Comparison of ENCODE assay signal across 8 cellular contexts in genomic region chr17:2396568-2397246, GRCh38. TPM values are rescaled to one million over a fixed set of nuclear protein-coding genes. Genes with fewer than 3 reads are reported as not detected.
DNase-seq lines count a peak whose midpoint lies in the region; ATAC-seq and TF ChIP-seq lines count a peak whose summit lies in the region.

No MANE protein-coding gene starts in this region.

- DNase-seq in NCI-H1417 (lab: John Stamatoyannopoulos, UW) (peak; percentile 36 to 76 (median 68)), NCI-H1417 treated with DMSO at 0.1 percent for 48 hours (lab: John Stamatoyannopoulos, UW) (no peak), NCI-H1048 (lab: John Stamatoyannopoulos, UW) (peak; percentile 93), WERI-Rb-1 (peak; percentile 97), dermis blood vessel endothelial cell (peak; percentile 93), left colon (peak; percentile 90 to 98), NCI-H128 (lab: John Stamatoyannopoulos, UW; ENCODE audit: unreplicated experiment) (no peak)
- DNase-seq in stimulated activated CD4-positive, alpha-beta T cell treated with anti-CD3 and anti-CD28 coated beads, Interleukin-12 subunit alpha, Interleukin-12 subunit beta, amount 100 ng/mL, for 48 hours (ENCODE audit: low read depth in 2 of 3, low spot score in 1 of 3) = peak in 2 of 3 donors; percentile 47 to 53

- no peaks in the 10 kb centered on the region for H3K9me3 ChIP-seq in WERI-Rb-1 (ENCODE audit: severe bottlenecking)

- peak overlapping the region; percentile 56 for H3K27ac ChIP-seq in WERI-Rb-1

- no peaks in the 10 kb centered on the region for H3K36me3 ChIP-seq in WERI-Rb-1

- H3K4me3 ChIP-seq in WERI-Rb-1 (ENCODE audit: low read depth, low read length) = peak overlapping the region; percentile 22

- ATAC-seq in left colon = peak; percentile 28

- intact Hi-C loops in left colon (cut with DNase I, micrococcal nuclease) = no loop called here

- no peak for TF ChIP-seq CTCF in WERI-Rb-1 (IDR thresholded peaks at IDR 0.05; ENCODE audit: low read depth, low read length)

- H3K27me3 ChIP-seq in WERI-Rb-1 (ENCODE audit: insufficient read depth, low read depth, severe bottlenecking) = no peaks in the 10 kb centered on the region

RNA-seq across cellular contexts. Expression of gene MNT, which starts 4.2 kb away (rescaled TPM):
- total RNA-seq in dermis blood vessel endothelial cell (3.9 and 5.1 TPM in 2 replicates), left colon (10 to 100 TPM; 22.3 to 25.6 TPM)

RNA-seq across cellular contexts. Expression of gene SGSM2, which starts 59.4 kb away (rescaled TPM):
- total RNA-seq in dermis blood vessel endothelial cell (52.6 and 70.3 TPM in 2 replicates), left colon (10 to 100 TPM; 29.6 to 35.3 TPM)

Comparison
In these comparisons a context has a peak if more than half of its experiments do, and no peak if none do; other contexts are left out.
1. DNase-seq: peak in NCI-H1417 (3 of 3), NCI-H1048 (single experiment), WERI-Rb-1 (single experiment), dermis blood vessel endothelial cell (single experiment), left colon (2 of 2) and stimulated activated CD4-positive, alpha-beta T cell treated with anti-CD3 and anti-CD28 coated beads, Interleukin-12 subunit alpha, Interleukin-12 subunit beta, amount 100 ng/mL, for 48 hours (2 of 3); none in NCI-H1417 treated with DMSO at 0.1 percent for 48 hours (single experiment) and NCI-H128 (single experiment).